Comparison of ENCODE assay signal across 12 cellular contexts in genomic region chr4:79049840-79050520, GRCh38.
DNase-seq lines count a peak whose midpoint lies in the region; ATAC-seq and FAIRE-seq lines count a peak whose summit lies in the region.
"Had no signal": no experiment of that assay in that cellular context is flagged by ENCODE, and none has a peak within 500 bp of the region (broad histone marks: within the 10 kb centered on the region; RNA-seq: fewer than 3 reads in every experiment).

No MANE protein-coding gene starts in this region.

- WGBS in small intestine, 3 donors: 50 to 80% (median 53%) methylated on average over 27 of the region's 27 CpGs

- H3K4me1 ChIP-seq in small intestine (ENCODE audit: control insufficient read depth in 2 of 2, insufficient read depth in 1 of 2, low read depth in 1 of 2, low read length in 1 of 2): no peaks in the 10 kb centered on the region

- ATAC-seq in HG03442 (IDR thresholded peaks at IDR 0.05; ENCODE audit: unreplicated experiment) (no peak), GM21447 (IDR thresholded peaks at IDR 0.05; ENCODE audit: unreplicated experiment) (no peak)

- H3K27me3 ChIP-seq in small intestine (ENCODE audit: control insufficient read depth in 2 of 2, insufficient read depth in 2 of 2, low read length in 2 of 2): no peaks in the 10 kb centered on the region
- H3K27me3 ChIP-seq: cardiac muscle cell, pancreas had no signal

- no peaks in the 10 kb centered on the region for H3K9me3 ChIP-seq in small intestine (ENCODE audit: control insufficient read depth, low read depth)
- H3K9me3 ChIP-seq: pancreas had no signal

- no peak for FAIRE-seq in small intestine (lab: Jason Lieb, UNC)
- FAIRE-seq: A204.1, pancreas, RCC 7860 had no signal

- no peaks in the 10 kb centered on the region for H3K36me3 ChIP-seq in small intestine (ENCODE audit: control insufficient read depth in 2 of 2, insufficient read depth in 2 of 2, low read length in 2 of 2)
- H3K36me3 ChIP-seq: cardiac muscle cell, pancreas had no signal

- peak overlapping the region in 1 of 2 donors; percentile 12 for H3K4me3 ChIP-seq in small intestine (ENCODE audit: low read depth in 1 of 2, low read length in 2 of 2)
- H3K4me3 ChIP-seq: cardiac muscle cell, pancreas had no signal

- DNase-seq in NCI-H1436 (lab: John Stamatoyannopoulos, UW) (peak; percentile 15), NCI-H1436 treated with DMSO at 0.1 percent for 48 hours (lab: John Stamatoyannopoulos, UW) (no peak), NCI-H2227 (lab: John Stamatoyannopoulos, UW; ENCODE audit: unreplicated experiment) (peak; percentile 55), cerebellar nuclear complex (lab: John Stamatoyannopoulos, UW) (peak; percentile 7 to 67), small intestine (peak; percentile 47), midbrain (lab: John Stamatoyannopoulos, UW) (no peak)

- H3K27ac ChIP-seq in small intestine (ENCODE audit: low read depth in 1 of 2, low read length in 1 of 2): no peak overlapping the region
- H3K27ac ChIP-seq: cardiac muscle cell, pancreas had no signal

Comparison
In these comparisons a context has a peak if more than half of its experiments do, and no peak if none do; other contexts are left out.
1. DNase-seq: peak in NCI-H1436 (single experiment), NCI-H2227 (single experiment), cerebellar nuclear complex (2 of 2) and small intestine (single experiment); none in NCI-H1436 treated with DMSO at 0.1 percent for 48 hours (single experiment) and midbrain (single experiment).